Comparison of ENCODE assay signal across 8 cellular contexts in the genomic region with DNA sequence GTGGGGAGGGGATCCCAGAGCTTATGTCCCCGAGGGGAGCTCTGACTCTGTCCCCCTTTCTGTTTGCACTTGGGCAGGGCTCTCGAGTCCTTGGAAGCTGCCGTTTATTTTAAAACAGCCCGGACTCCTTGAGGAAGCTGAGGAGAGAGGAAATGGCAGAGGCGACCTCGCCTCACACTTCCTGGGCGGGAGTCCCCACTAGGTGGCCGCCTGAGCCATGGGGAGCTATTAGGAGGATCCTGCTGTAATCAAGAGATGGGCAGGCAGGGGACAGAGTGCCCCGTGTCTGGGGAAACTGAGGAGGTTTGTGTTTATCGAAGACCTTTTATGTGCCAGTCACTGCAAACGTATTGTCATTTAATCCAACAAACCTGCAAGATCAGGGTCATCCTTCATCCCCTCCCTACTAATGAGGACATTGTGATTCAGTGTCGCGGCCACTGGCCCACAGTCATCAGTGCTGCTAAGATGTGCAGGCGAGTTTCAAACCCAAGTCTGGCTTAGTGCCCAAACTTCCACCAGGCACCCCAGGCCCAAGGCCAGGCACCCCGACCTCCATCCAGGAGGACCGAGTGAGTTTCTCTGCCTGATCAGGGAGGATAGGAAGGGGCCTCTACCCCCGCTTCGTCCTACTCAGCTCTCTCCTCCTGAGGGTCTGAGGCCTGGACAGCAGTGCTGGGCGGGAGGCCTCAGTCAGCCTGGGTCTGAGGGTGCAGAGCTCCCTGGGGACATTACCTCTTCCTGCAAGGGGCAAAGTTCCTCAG.
DNase-seq lines count a peak whose midpoint lies in the region; ATAC-seq and TF ChIP-seq lines count a peak whose summit lies in the region.

No MANE protein-coding gene starts in this region.

- no peak overlapping the region for H3K4me3 Mint-ChIP-seq in Calu3 (ENCODE audit: low read depth, unreplicated experiment)
- no peak overlapping the region for H3K4me3 Mint-ChIP-seq in chondrocyte (ENCODE audit: unreplicated experiment)

- H3K4me1 ChIP-seq in mucosa of descending colon (ENCODE audit: low read depth) = no peaks in the 10 kb centered on the region

- DNase-seq in Calu3 (peak; percentile 48), HK-2 (ENCODE audit: unreplicated experiment) (peak; percentile 25), chondrocyte (ENCODE audit: low spot score) (no peak), mucosa of descending colon (peak in 2 of 3 donors; percentile 38 to 49), NCI-H1694 (lab: John Stamatoyannopoulos, UW) (no peak), NOMO-1 treated with dmso at 0.1 percent for 144 hours (lab: John Stamatoyannopoulos, UW; ENCODE audit: unreplicated experiment) (no peak), NOMO-1 (lab: John Stamatoyannopoulos, UW; ENCODE audit: unreplicated experiment in 2 of 2) (no peak), NCI-H1417 treated with DMSO at 0.1 percent for 48 hours (lab: John Stamatoyannopoulos, UW) (no peak)

- H3K27ac Mint-ChIP-seq in Calu3 (ENCODE audit: unreplicated experiment) (no peak overlapping the region), chondrocyte (ENCODE audit: unreplicated experiment) (no peak overlapping the region)

- H3K9me3 ChIP-seq in mucosa of descending colon = no peaks in the 10 kb centered on the region

- TF ChIP-seq CTCF in Calu3 (IDR thresholded peaks at IDR 0.05; ENCODE audit: unreplicated experiment) (peak; percentile 34), chondrocyte (IDR thresholded peaks at IDR 0.05) (peak; percentile 75), mucosa of descending colon (IDR thresholded peaks at IDR 0.05) (no peak)

- H3K27me3 Mint-ChIP-seq in Calu3 (ENCODE audit: unreplicated experiment) (peaks cover 13% of the 10 kb centered on the region), chondrocyte (ENCODE audit: low read depth) (no peaks in the 10 kb centered on the region)

- no peaks in the 10 kb centered on the region for H3K36me3 ChIP-seq in mucosa of descending colon (ENCODE audit: low read depth)

- CTCF ChIA-PET in Calu3 (lab: Charles Lee) = interaction anchor here (0.7 to 1.1 kb wide), 4 partner anchors 14 to 193 kb away, joined by 4 to 6 read pairs (median 4); no protein-coding TSS in a partner anchor

- intact Hi-C loops in Calu3 (cut with micrococcal nuclease; ENCODE audit: unreplicated experiment) (loop anchor here (1.0 kb wide), 1 partner anchor 193 kb away; no protein-coding TSS in a partner anchor), mucosa of descending colon (cut with DNase I, micrococcal nuclease) (no loop called here)

- H3K36me3 Mint-ChIP-seq in Calu3 (ENCODE audit: insufficient read depth, unreplicated experiment) (no peaks in the 10 kb centered on the region), chondrocyte (ENCODE audit: low read depth) (no peaks in the 10 kb centered on the region)

- no TSS peak for BruUV-seq in Calu3 (replicated peaks; lab: Mats Ljungman, UMichigan)

- H3K9me3 Mint-ChIP-seq in Calu3 (ENCODE audit: low read depth, unreplicated experiment) = no peaks in the 10 kb centered on the region
- no peaks in the 10 kb centered on the region for H3K9me3 Mint-ChIP-seq in chondrocyte (ENCODE audit: low read depth)

- H3K4me1 Mint-ChIP-seq in Calu3 (ENCODE audit: low read depth, unreplicated experiment) (no peaks in the 10 kb centered on the region), chondrocyte (ENCODE audit: low read depth) (peaks cover 23% of the 10 kb centered on the region)

- ATAC-seq in mucosa of descending colon = peak; percentile 62

- no peak overlapping the region for H3K4me3 ChIP-seq in mucosa of descending colon

Comparison
In these comparisons a context has a peak if more than half of its experiments do, and no peak if none do; other contexts are left out.
1. DNase-seq: peak in Calu3 (single experiment), HK-2 (single experiment) and mucosa of descending colon (2 of 3); none in chondrocyte (single experiment), NCI-H1694 (single experiment), NOMO-1 treated with dmso at 0.1 percent for 144 hours (single experiment), NOMO-1 (0 of 2) and NCI-H1417 treated with DMSO at 0.1 percent for 48 hours (single experiment).